ENCODE assay signal across 19 cellular contexts in genomic region chr18:9695605-9696004, GRCh38.
"Had no signal": no experiment of that assay in that cellular context is flagged by ENCODE, and none has a peak within 500 bp of the region (broad histone marks: within the 10 kb centered on the region; RNA-seq: fewer than 3 reads in every experiment).

No MANE protein-coding gene starts in this region.

- H3K27me3 ChIP-seq: breast epithelium, hepatocyte, upper lobe of right lung had no signal

- H3K4me3 Mint-ChIP-seq: activated naive CD8-positive, alpha-beta T cell treated with anti-CD3 and anti-CD28 coated beads for 36 hours; central memory CD8-positive, alpha-beta T cell; memory B cell had no signal

- H3K27ac ChIP-seq: breast epithelium, hepatocyte, upper lobe of right lung had no signal

- H3K4me3 ChIP-seq: breast epithelium, hepatocyte, upper lobe of right lung had no signal

- H3K27me3 Mint-ChIP-seq: memory B cell had no signal

- H3K36me3 ChIP-seq: breast epithelium, upper lobe of right lung had no signal

- H3K36me3 Mint-ChIP-seq: activated naive CD8-positive, alpha-beta T cell treated with anti-CD3 and anti-CD28 coated beads for 36 hours; memory B cell had no signal

- H3K79me2 ChIP-seq: hepatocyte had no signal

- H3K9me3 ChIP-seq: breast epithelium, upper lobe of right lung had no signal

- H3K4me1 ChIP-seq: breast epithelium had no signal

- H3K4me1 Mint-ChIP-seq: memory B cell had no signal

- H3K9me3 Mint-ChIP-seq: activated naive CD8-positive, alpha-beta T cell treated with anti-CD3 and anti-CD28 coated beads for 36 hours; central memory CD8-positive, alpha-beta T cell; memory B cell had no signal

- ATAC-seq: stimulated activated naive CD8-positive, alpha-beta T cell treated with anti-CD3 and anti-CD28 coated beads, Interleukin-15, Interleukin-2, amounts not matched to agents 100 U/mL and 50 U/mL, for 24 hours had no signal

- H3K4me2 ChIP-seq: hepatocyte had no signal

- H3K27ac Mint-ChIP-seq: activated naive CD8-positive, alpha-beta T cell treated with anti-CD3 and anti-CD28 coated beads for 36 hours; memory B cell; progenitor cell of endocrine pancreas had no signal

- H2AFZ ChIP-seq: hepatocyte had no signal

- DNase-seq: activated CD4-positive, alpha-beta T cell treated with anti-CD3 and anti-CD28 coated beads for 1 hour; activated CD4-positive, alpha-beta T cell treated with anti-CD3 and anti-CD28 coated beads, Interleukin-2, amount 50 U/mL, for 1 hour; activated CD8-positive, alpha-beta memory T cell treated with anti-CD3 and anti-CD28 coated beads, Interleukin-2, amount 50 U/mL, for 48 hours; activated naive CD4-positive, alpha-beta T cell treated with Interleukin-2 at 50 U/mL for 16 hours; activated naive CD8-positive, alpha-beta T cell treated with anti-CD3 and anti-CD28 coated beads for 36 hours; activated T-cell treated with anti-CD3 and anti-CD28 coated beads, Interleukin-2, amount 50 U/mL, for 48 hours; effector memory CD4-positive, alpha-beta T cell; glutamatergic neuron; retina; stimulated activated CD4-positive, alpha-beta T cell treated with anti-CD3 and anti-CD28 coated beads, Interleukin-12 subunit alpha, Interleukin-12 subunit beta, amount 100 ng/mL, for 4 hours; stimulated activated CD4-positive, alpha-beta T cell treated with anti-CD3 and anti-CD28 coated beads, Interleukin-4, amount 100 ng/mL, for 4 hours; stimulated activated naive CD8-positive, alpha-beta T cell treated with anti-CD3 and anti-CD28 coated beads, Interleukin-15, Interleukin-2, amounts not matched to agents 100 U/mL and 50 U/mL, for 24 hours; T1000; upper lobe of right lung had no signal
